Comparison of ENCODE assay signal across 29 cellular contexts in the genomic region with DNA sequence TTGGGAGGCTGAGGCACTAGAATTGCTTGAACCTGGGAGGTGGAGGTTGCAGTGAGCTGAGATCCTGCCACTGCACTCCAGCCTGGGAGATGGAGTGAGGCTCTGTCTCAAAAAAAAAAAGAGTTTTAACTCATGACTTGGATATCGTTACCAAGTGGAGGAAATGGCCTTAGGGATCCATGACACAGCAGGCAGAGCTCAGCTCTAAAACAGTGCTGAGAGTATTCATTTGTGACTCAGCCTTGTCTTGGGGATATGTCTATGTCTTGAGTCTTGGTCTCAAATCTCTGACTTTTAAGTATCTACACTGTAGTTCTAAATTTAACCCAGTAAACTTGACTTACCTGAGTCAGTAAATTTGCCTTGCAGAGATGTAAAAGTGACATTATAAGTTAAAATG. TPM values are rescaled to one million over a fixed set of nuclear protein-coding genes. Genes with fewer than 3 reads are reported as not detected.
DNase-seq lines count a peak whose midpoint lies in the region; ATAC-seq, FAIRE-seq and TF ChIP-seq lines count a peak whose summit lies in the region.
"Had no signal": no experiment of that assay in that cellular context is flagged by ENCODE, and none has a peak within 500 bp of the region (broad histone marks: within the 10 kb centered on the region; RNA-seq: fewer than 3 reads in every experiment).

No MANE protein-coding gene starts in this region.

- no peaks in the 10 kb centered on the region for H3K27me3 ChIP-seq in bronchial epithelial cell (ENCODE audit: control insufficient read depth, insufficient read depth, low read length)
- H3K27me3 ChIP-seq in gastroesophageal sphincter = peaks cover 22% of the 10 kb centered on the region
- H3K27me3 ChIP-seq in neural progenitor cell = no peaks in the 10 kb centered on the region

- no peak overlapping the region for H2AFZ ChIP-seq in neural progenitor cell (replicated peaks)

- H3K4me2 ChIP-seq in neural progenitor cell = no peak overlapping the region

- no peaks in the 10 kb centered on the region for H3K4me1 Mint-ChIP-seq in activated T-cell treated with anti-CD3 and anti-CD28 coated beads, Interleukin-2, amount 50 U/mL, for 24 hours (ENCODE audit: low read depth)
- peaks cover 4% of the 10 kb centered on the region for H3K4me1 Mint-ChIP-seq in neural progenitor cell

- H3K9ac ChIP-seq in neural progenitor cell = no peak overlapping the region

- TF ChIP-seq CTCF in bronchial epithelial cell (IDR thresholded peaks at IDR 0.05; ENCODE audit: insufficient read depth, low read length, severe bottlenecking) (no peak), gastroesophageal sphincter (IDR thresholded peaks at IDR 0.05) (no peak), neural progenitor cell (IDR thresholded peaks at IDR 0.05) (no peak)

- H3K27ac ChIP-seq in gastroesophageal sphincter (no peak overlapping the region), neural progenitor cell (no peak overlapping the region)
- H3K27ac ChIP-seq: HL-60, RWPE1 had no signal

- H3K4me3 ChIP-seq in bronchial epithelial cell (ENCODE audit: low read depth, low read length) (no peak overlapping the region), gastroesophageal sphincter (no peak overlapping the region), neural progenitor cell (no peak overlapping the region)
- H3K4me3 ChIP-seq: HAP-1 had no signal

- no peaks in the 10 kb centered on the region for H3K36me3 Mint-ChIP-seq in activated T-cell treated with anti-CD3 and anti-CD28 coated beads, Interleukin-2, amount 50 U/mL, for 24 hours (ENCODE audit: low read depth)
- no peaks in the 10 kb centered on the region for H3K36me3 Mint-ChIP-seq in neural progenitor cell

- peaks cover 3% of the 10 kb centered on the region for H3K9me3 Mint-ChIP-seq in activated T-cell treated with anti-CD3 and anti-CD28 coated beads, Interleukin-2, amount 50 U/mL, for 24 hours
- H3K9me3 Mint-ChIP-seq in neural progenitor cell = peaks cover 15% of the 10 kb centered on the region

- FAIRE-seq in bronchial epithelial cell (lab: Jason Lieb, UNC) = no peak
- FAIRE-seq: G401.6 had no signal

- H3K4me1 ChIP-seq in gastroesophageal sphincter (no peaks in the 10 kb centered on the region), neural progenitor cell (no peaks in the 10 kb centered on the region)
- H3K4me1 ChIP-seq: HAP-1 had no signal

- ATAC-seq in gastroesophageal sphincter = no peak
- no peak for ATAC-seq in GM21381 (IDR thresholded peaks at IDR 0.05; ENCODE audit: unreplicated experiment)

- TF ChIP-seq POLR2A in gastroesophageal sphincter (IDR thresholded peaks at IDR 0.05) = no peak

- H3K79me2 ChIP-seq in neural progenitor cell (ENCODE audit: low read depth) = no peaks in the 10 kb centered on the region

- peak; percentile 61 for DNase-seq in EH (ENCODE audit: low read depth)
- peak; percentile 40 for DNase-seq in HT1080 (ENCODE audit: low read depth)
- DNase-seq in bronchial epithelial cell (ENCODE audit: low read depth) = peak; percentile 78
- peak; percentile 74 for DNase-seq in foreskin melanocyte
- no peak for DNase-seq in activated T-cell treated with anti-CD3 and anti-CD28 coated beads, Interleukin-2, amount 50 U/mL, for 24 hours
- DNase-seq in neural progenitor cell (ENCODE audit: low spot score) = no peak
- DNase-seq: 8988T, ACHN, Calu3, DMS153, DND-41, GOT3, Kasumi-1, MV-4-11, NCI-H1105, NCI-H1436 treated with DMSO at 0.1 percent for 48 hours, NCI-H187 treated with DMSO at 0.1 percent for 48 hours, NCI-H2107, NCI-H446 treated with DMSO at 0.1 percent for 48 hours, NCI-H526, SHP77 had no signal

- no peak overlapping the region for H3K4me3 Mint-ChIP-seq in activated T-cell treated with anti-CD3 and anti-CD28 coated beads, Interleukin-2, amount 50 U/mL, for 24 hours
- no peak overlapping the region for H3K4me3 Mint-ChIP-seq in neural progenitor cell

- H3K27ac Mint-ChIP-seq in activated T-cell treated with anti-CD3 and anti-CD28 coated beads, Interleukin-2, amount 50 U/mL, for 24 hours = no peak overlapping the region
- no peak overlapping the region for H3K27ac Mint-ChIP-seq in neural progenitor cell

- no peaks in the 10 kb centered on the region for H3K36me3 ChIP-seq in bronchial epithelial cell (ENCODE audit: control insufficient read depth, insufficient read depth, low read length)
- no peaks in the 10 kb centered on the region for H3K36me3 ChIP-seq in gastroesophageal sphincter
- H3K36me3 ChIP-seq in neural progenitor cell = no peaks in the 10 kb centered on the region
- H3K36me3 ChIP-seq: HAP-1 had no signal

- H3F3A ChIP-seq in neural progenitor cell (ENCODE audit: low read depth) = no peaks in the 10 kb centered on the region

- 30 to 86% methylated on average over 1 of the region's 1 CpG for WGBS in gastroesophageal sphincter (ENCODE audit: low coverage in 1 of 2), 2 donors

- TF ChIP-seq EP300 in gastroesophageal sphincter (IDR thresholded peaks at IDR 0.05) = no peak

- H4K20me1 ChIP-seq in neural progenitor cell (ENCODE audit: low read depth) = no peaks in the 10 kb centered on the region

- H3K9me3 ChIP-seq in gastroesophageal sphincter (no peaks in the 10 kb centered on the region), neural progenitor cell (ENCODE audit: low read depth) (no peaks in the 10 kb centered on the region)

- H3K27me3 Mint-ChIP-seq in activated T-cell treated with anti-CD3 and anti-CD28 coated beads, Interleukin-2, amount 50 U/mL, for 24 hours = peaks cover 35% of the 10 kb centered on the region
- peaks cover 10% of the 10 kb centered on the region for H3K27me3 Mint-ChIP-seq in neural progenitor cell (ENCODE audit: insufficient read depth, low read depth)

RNA-seq across cellular contexts. Expression of gene PEX5, which starts 8.8 kb away (rescaled TPM):
- total RNA-seq in HT1080 (2014; rRNA removed; shearing (Covaris generic)) = 20.5 and 22.1 TPM in 2 replicates
- polyA plus RNA-seq in HT1080 (2015; cell fraction: cytosol; rRNA removed) = 22.0 and 26.3 TPM in 2 replicates
- 37.3 and 39.3 TPM in 2 replicates for polyA plus RNA-seq in HT1080 (2015; cell fraction: nucleus; rRNA removed)
- total RNA-seq in bronchial epithelial cell (21.9 and 27.9 TPM in 2 replicates), gastroesophageal sphincter (10 to 100 TPM; 36.8 to 53.2 (median 47.4) TPM), neural progenitor cell (ENCODE audit: low replicate concordance) (20.2 and 46.1 TPM in 2 replicates)

RNA-seq across cellular contexts. Expression of gene CLSTN3, which starts 50.5 kb away (rescaled TPM):
- total RNA-seq in HT1080 (2014; rRNA removed; shearing (Covaris generic)) = 7.7 and 14.0 TPM in 2 replicates
- 7.9 and 13.1 TPM in 2 replicates for polyA plus RNA-seq in HT1080 (2015; cell fraction: cytosol; rRNA removed)
- 81.6 and 107 TPM in 2 replicates for polyA plus RNA-seq in HT1080 (2015; cell fraction: nucleus; rRNA removed)
- total RNA-seq in bronchial epithelial cell (7.0 and 9.2 TPM in 2 replicates), gastroesophageal sphincter (10 to 100 TPM; 13.9 to 34.3 (median 17.4) TPM), neural progenitor cell (ENCODE audit: low replicate concordance) (24.0 and 36.9 TPM in 2 replicates)

RNA-seq across cellular contexts. Expression of gene RBP5, which starts 52.0 kb away (rescaled TPM):
- not detected in 2 replicates for total RNA-seq in HT1080 (2014; rRNA removed; shearing (Covaris generic))
- not detected in 2 replicates for polyA plus RNA-seq in HT1080 (2015; cell fraction: cytosol; rRNA removed)
- polyA plus RNA-seq in HT1080 (2015; cell fraction: nucleus; rRNA removed) = 0.14 and 0.57 TPM in 2 replicates
- not detected in 2 replicates for total RNA-seq in bronchial epithelial cell
- total RNA-seq in gastroesophageal sphincter = 1 to 10 TPM in 1 of 4 donors, under 1 TPM in 1, not detected in 2; 0.58 to 1.1 TPM
- not detected in 2 replicates for total RNA-seq in neural progenitor cell (ENCODE audit: low replicate concordance)
- total RNA-seq: MCF 10A had no signal
- polyA plus RNA-seq: BJ had no signal

Comparison
In these comparisons a context has a peak if more than half of its experiments do, and no peak if none do; other contexts are left out.
1. DNase-seq: peak in EH (single experiment), HT1080 (single experiment), bronchial epithelial cell (single experiment) and foreskin melanocyte (single experiment); none in activated T-cell treated with anti-CD3 and anti-CD28 coated beads, Interleukin-2, amount 50 U/mL, for 24 hours (single experiment) and neural progenitor cell (single experiment).